Comparison of ENCODE assay signal across 9 cellular contexts in genomic region chr1:15974855-15975254, GRCh38. TPM values are rescaled to one million over a fixed set of nuclear protein-coding genes. Genes with fewer than 3 reads are reported as not detected.
DNase-seq lines count a peak whose midpoint lies in the region; ATAC-seq and TF ChIP-seq lines count a peak whose summit lies in the region.
"Had no signal": no experiment of that assay in that cellular context is flagged by ENCODE, and none has a peak within 500 bp of the region (broad histone marks: within the 10 kb centered on the region; RNA-seq: fewer than 3 reads in every experiment).

No MANE protein-coding gene starts in this region.

- peak overlapping the region; percentile 75 for H3K4me3 ChIP-seq in AG10803 (ENCODE audit: low read length)
- peak overlapping the region; percentile 96 for H3K4me3 ChIP-seq in SJCRH30
- peak overlapping the region; percentile 81 for H3K4me3 ChIP-seq in fibroblast of mammary gland (ENCODE audit: control insufficient read depth, low read depth, low read length)

- peaks cover 24% of the 10 kb centered on the region for H3K36me3 ChIP-seq in SJCRH30

- H3K27ac ChIP-seq in SJCRH30, result peak overlapping the region; percentile 73; the same call in 1 of the 2 replicates

- peak; percentile 25 for ATAC-seq in GM21515 (IDR thresholded peaks at IDR 0.05; ENCODE audit: unreplicated experiment)
- no peak for ATAC-seq in GM21825 (IDR thresholded peaks at IDR 0.05; ENCODE audit: unreplicated experiment)

- TF ChIP-seq CTCF in AG10803 (conservative IDR thresholded peaks at IDR 0.05; ENCODE audit: low read length), result no peak
- no peak for TF ChIP-seq CTCF in fibroblast of mammary gland (conservative IDR thresholded peaks at IDR 0.05; ENCODE audit: control insufficient read depth, insufficient read depth, low read depth, low read length)

- no peaks in the 10 kb centered on the region for H3K27me3 ChIP-seq in SJCRH30

- peaks cover 6% of the 10 kb centered on the region for H3K4me1 ChIP-seq in SJCRH30

- DNase-seq in AG10803 (ENCODE audit: low read depth), result no peak
- DNase-seq in SJCRH30, result no peak
- DNase-seq in fibroblast of mammary gland (ENCODE audit: low read depth), result no peak
- DNase-seq in stimulated activated CD4-positive, alpha-beta T cell treated with anti-CD3 and anti-CD28 coated beads, Interleukin-15, amount 100 ng/mL, for 24 hours, result peak; percentile 42
- no peak for DNase-seq in putamen (ENCODE audit: low spot score)
- DNase-seq in dedifferentiated amniotic fluid mesenchymal stem cell (ENCODE audit: extremely low spot score), result no peak

- H3K9me3 ChIP-seq in SJCRH30 (replicated peaks), result no peaks in the 10 kb centered on the region

RNA-seq across cellular contexts. Expression of gene ZBTB17, which starts 1.0 kb away (rescaled TPM):
- total RNA-seq in SJCRH30 (2014; rRNA removed; shearing (Covaris generic)), result 27.1 and 34.9 TPM in 2 replicates

RNA-seq across cellular contexts. Expression of gene SRARP, which starts 29.2 kb away (rescaled TPM):
- not detected in 2 replicates for total RNA-seq in SJCRH30 (2014; rRNA removed; shearing (Covaris generic))
- total RNA-seq: pulmonary artery endothelial cell had no signal

RNA-seq across cellular contexts. Expression of gene HSPB7, which starts 43.0 kb away (rescaled TPM):
- total RNA-seq in SJCRH30 (2014; rRNA removed; shearing (Covaris generic)), result 81.4 and 83.9 TPM in 2 replicates
- total RNA-seq: pulmonary artery endothelial cell had no signal

RNA-seq across cellular contexts. Expression of gene CLCNKA, which starts 47.0 kb away (rescaled TPM):
- 0.42 TPM in 1 of 2 replicates, not detected in the other for total RNA-seq in SJCRH30 (2014; rRNA removed; shearing (Covaris generic))
- total RNA-seq: pulmonary artery endothelial cell had no signal
